In genomic region chr3:24305795-24306467, GRCh38 we compare ENCODE assay signal across 16 cellular contexts.
DNase-seq lines count a peak whose midpoint lies in the region; ATAC-seq and TF ChIP-seq lines count a peak whose summit lies in the region.
"Had no signal": no experiment of that assay in that cellular context is flagged by ENCODE, and none has a peak within 500 bp of the region (broad histone marks: within the 10 kb centered on the region; RNA-seq: fewer than 3 reads in every experiment).

No MANE protein-coding gene starts in this region.

- H4K20me1 ChIP-seq in PC-3 (ENCODE audit: low read length) (no peaks in the 10 kb centered on the region), fibroblast of lung (ENCODE audit: control insufficient read depth, extremely low read depth, insufficient read depth, low read length) (no peaks in the 10 kb centered on the region)

- intact Hi-C loops in PC-3 (cut with micrococcal nuclease) = no loop called here

- BruUV-seq in PC-3 (replicated peaks; lab: Mats Ljungman, UMichigan) = no TSS peak

- H3K79me2 ChIP-seq in PC-3 (ENCODE audit: low read length) (no peaks in the 10 kb centered on the region), fibroblast of lung (ENCODE audit: control insufficient read depth, insufficient read depth, low read length) (no peaks in the 10 kb centered on the region), parathyroid adenoma (no peaks in the 10 kb centered on the region)

- CTCF ChIA-PET in PC-3 (lab: Charles Lee) = no interaction called here

- H3F3A ChIP-seq in PC-3 (ENCODE audit: low read length, unreplicated experiment) = no peaks in the 10 kb centered on the region

- 0 out of 2 replicates have a peak overlapping the region, but pooled peaks have one; percentile 14 for H3K4me2 ChIP-seq in PC-3 (ENCODE audit: low read length)
- no peak overlapping the region for H3K4me2 ChIP-seq in fibroblast of lung (ENCODE audit: extremely low read depth, insufficient read depth, low read length)
- no peak overlapping the region for H3K4me2 ChIP-seq in parathyroid adenoma (ENCODE audit: low read length)

- H3K27me3 ChIP-seq in PC-3 (ENCODE audit: low read length) = no peaks in the 10 kb centered on the region
- H3K27me3 ChIP-seq in fibroblast of lung (ENCODE audit: control insufficient read depth, insufficient read depth, low read length) = no peaks in the 10 kb centered on the region
- H3K27me3 ChIP-seq in parathyroid adenoma (ENCODE audit: control insufficient read depth, insufficient read depth, low read length) = no peaks in the 10 kb centered on the region

- no peak overlapping the region for H2AFZ ChIP-seq in PC-3 (ENCODE audit: low read length)
- H2AFZ ChIP-seq in fibroblast of lung (ENCODE audit: low read length) = no peak overlapping the region
- peak overlapping the region; percentile 58 for H2AFZ ChIP-seq in parathyroid adenoma

- TF ChIP-seq CTCF in PC-3 (conservative IDR thresholded peaks at IDR 0.05; ENCODE audit: low read depth, low read length) (no peak), fibroblast of lung (conservative IDR thresholded peaks at IDR 0.05 in 1 of 2, IDR thresholded peaks at IDR 0.05 in 1 of 2; ENCODE audit: low read depth in 1 of 2, low read length in 2 of 2) (no peak), parathyroid adenoma (IDR thresholded peaks at IDR 0.05) (no peak), coronary artery (IDR thresholded peaks at IDR 0.05) (no peak)

- H3K27ac ChIP-seq in PC-3 (ENCODE audit: low read length) (no peak overlapping the region), fibroblast of lung (ENCODE audit: insufficient read depth, low read length) (no peak overlapping the region), parathyroid adenoma (no peak overlapping the region), coronary artery (peak overlapping the region in 1 of 2 donors; percentile 43)
- H3K27ac ChIP-seq: epithelial cell of prostate had no signal

- H3K4me3 ChIP-seq in PC-3 (ENCODE audit: low read length) = no peak overlapping the region
- no peak overlapping the region for H3K4me3 ChIP-seq in fibroblast of lung (replicated peaks in 1 of 4; ENCODE audit: control extremely low read depth in 1 of 4, insufficient read depth in 1 of 4, low read depth in 3 of 4, low read length in 4 of 4)
- H3K4me3 ChIP-seq in parathyroid adenoma (ENCODE audit: low read depth, low read length) = no peak overlapping the region
- H3K4me3 ChIP-seq in coronary artery = no peak overlapping the region
- H3K4me3 ChIP-seq: mucosa of descending colon had no signal

- POLR2A ChIA-PET in PC-3 (lab: Charles Lee; ENCODE audit: unreplicated experiment) = no interaction called here

- H3K4me1 ChIP-seq in PC-3 (ENCODE audit: insufficient read depth, low read length) (peaks cover 21% of the 10 kb centered on the region), fibroblast of lung (ENCODE audit: control insufficient read depth, extremely low read depth, insufficient read depth, low read length) (no peaks in the 10 kb centered on the region), parathyroid adenoma (peaks cover 16% of the 10 kb centered on the region)

- peak; percentile 51 for ATAC-seq in PC-3
- ATAC-seq: mucosa of descending colon had no signal

- H3K9me2 ChIP-seq in PC-3 (replicated peaks; ENCODE audit: low read length) = no peaks in the 10 kb centered on the region

- H3K36me3 ChIP-seq in PC-3 (ENCODE audit: low read depth, low read length) = no peaks in the 10 kb centered on the region
- no peaks in the 10 kb centered on the region for H3K36me3 ChIP-seq in fibroblast of lung (ENCODE audit: control insufficient read depth, insufficient read depth, low read length)
- H3K36me3 ChIP-seq in parathyroid adenoma (ENCODE audit: control insufficient read depth, insufficient read depth, low read length) = no peaks in the 10 kb centered on the region

- H3K9me3 ChIP-seq in PC-3 (ENCODE audit: low read length) (no peaks in the 10 kb centered on the region), fibroblast of lung (ENCODE audit: control insufficient read depth, insufficient read depth, low read depth, low read length) (no peaks in the 10 kb centered on the region), parathyroid adenoma (ENCODE audit: control insufficient read depth, low read length) (no peaks in the 10 kb centered on the region)
- H3K9me3 ChIP-seq: mucosa of descending colon had no signal

- no peak overlapping the region for H3K9ac ChIP-seq in PC-3 (ENCODE audit: low read length)
- H3K9ac ChIP-seq in fibroblast of lung (ENCODE audit: insufficient read depth, low read length) = no peak overlapping the region
- H3K9ac ChIP-seq in parathyroid adenoma = no peak overlapping the region

- DNase-seq in H4 (ENCODE audit: low spot score) (peak; percentile 50), PC-3 (peak; percentile 58), fibroblast of lung (ENCODE audit: low read depth in 2 of 2) (peak; percentile 44 to 54), NCI-H774 (lab: John Stamatoyannopoulos, UW) (no peak), coronary artery (ENCODE audit: low spot score) (no peak)
- no peak for DNase-seq in stimulated activated CD4-positive, alpha-beta T cell treated with anti-CD3 and anti-CD28 coated beads, Interleukin-12 subunit alpha, Interleukin-12 subunit beta, amount 100 ng/mL, for 4 hours
- no peak for DNase-seq in activated T-cell treated with anti-CD3 and anti-CD28 coated beads, Interleukin-2, amount 50 U/mL, for 48 hours
- DNase-seq: activated CD4-positive, alpha-beta T cell treated with anti-CD3 and anti-CD28 coated beads, Interleukin-2, amount 50 U/mL, for 4 hours; activated effector memory CD4-positive, alpha-beta T cell treated with Interleukin-2 at 50 U/mL for 16 hours; GDM1; KG1; mucosa of descending colon; NCI-H1694 treated with DMSO at 0.1 percent for 48 hours; T-helper 2 cell had no signal

Comparison
In these comparisons a context has a peak if more than half of its experiments do, and no peak if none do; other contexts are left out.
1. DNase-seq: peak in H4 (single experiment), PC-3 (single experiment) and fibroblast of lung (2 of 2); none in NCI-H774 (single experiment), stimulated activated CD4-positive, alpha-beta T cell treated with anti-CD3 and anti-CD28 coated beads, Interleukin-12 subunit alpha, Interleukin-12 subunit beta, amount 100 ng/mL, for 4 hours (single experiment), coronary artery (single experiment) and activated T-cell treated with anti-CD3 and anti-CD28 coated beads, Interleukin-2, amount 50 U/mL, for 48 hours (0 of 2).